Comparison of ENCODE assay signal across 11 cellular contexts in the genomic region with DNA sequence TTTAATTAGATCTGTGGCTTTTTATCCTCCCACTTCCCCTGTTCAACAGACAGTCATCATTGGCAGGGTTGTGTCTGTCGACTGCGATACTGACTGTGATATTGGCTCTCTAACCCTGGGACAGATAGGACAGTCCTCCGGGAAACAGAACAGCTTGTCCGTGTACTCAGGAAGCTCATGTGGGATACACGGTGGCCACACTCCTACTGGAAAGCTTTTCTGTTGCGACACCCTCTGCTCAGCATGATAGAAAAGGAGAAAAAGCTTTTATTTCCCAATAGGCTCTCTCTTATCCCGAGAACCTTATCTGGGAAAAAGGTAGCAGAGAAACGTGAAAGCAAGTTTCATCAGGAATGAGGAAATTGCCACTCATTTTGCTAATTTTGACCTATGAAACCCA.
DNase-seq lines count a peak whose midpoint lies in the region; ATAC-seq, FAIRE-seq and TF ChIP-seq lines count a peak whose summit lies in the region.
"Had no signal": no experiment of that assay in that cellular context is flagged by ENCODE, and none has a peak within 500 bp of the region (broad histone marks: within the 10 kb centered on the region; RNA-seq: fewer than 3 reads in every experiment).

No MANE protein-coding gene starts in this region.

- FAIRE-seq in endothelial cell of umbilical vein (lab: Jason Lieb, UNC) = peak; percentile 48
- FAIRE-seq: A204.1 had no signal

- DNase-seq in NOMO-1 treated with DMSO at 0.1 percent for 48 hours (lab: John Stamatoyannopoulos, UW; ENCODE audit: unreplicated experiment) (peak; percentile 40), NOMO-1 treated with dmso at 0.1 percent for 144 hours (lab: John Stamatoyannopoulos, UW; ENCODE audit: unreplicated experiment) (no peak), endothelial cell of umbilical vein (ENCODE audit: low read depth, low spot score) (no peak), aorta (no peak), KBM-7 (no peak), KG1 (lab: John Stamatoyannopoulos, UW) (no peak)
- DNase-seq: midbrain, T-cell had no signal

- H3K4me3 ChIP-seq in endothelial cell of umbilical vein (replicated peaks in 1 of 3; ENCODE audit: insufficient read depth in 1 of 3, low read depth in 1 of 3, low read length in 3 of 3) (peak overlapping the region in 1 of 3 experiments; percentile 40), muscle layer of duodenum (ENCODE audit: low read depth in 1 of 2, low read length in 2 of 2) (peak overlapping the region in 1 of 2 donors; percentile 36), aorta (ENCODE audit: low read length in 2 of 2) (no peak overlapping the region)

- H3K79me2 ChIP-seq in endothelial cell of umbilical vein (ENCODE audit: control insufficient read depth, insufficient read depth, low read length) = no peaks in the 10 kb centered on the region

- H3K9me3 ChIP-seq in endothelial cell of umbilical vein (replicated peaks; ENCODE audit: control insufficient read depth, insufficient read depth, low read length) = no peaks in the 10 kb centered on the region
- H3K9me3 ChIP-seq in muscle layer of duodenum (ENCODE audit: control insufficient read depth in 1 of 2, low read length in 2 of 2) = no peaks in the 10 kb centered on the region
- no peaks in the 10 kb centered on the region for H3K9me3 ChIP-seq in aorta (ENCODE audit: control insufficient read depth, low read length)

- 8 to 11% methylated on average over 8 of the region's 8 CpGs for WGBS in aorta, 2 donors

- peak overlapping the region; percentile 97 for H2AFZ ChIP-seq in endothelial cell of umbilical vein (ENCODE audit: low read depth, low read length)

- TF ChIP-seq CTCF in endothelial cell of umbilical vein (IDR thresholded peaks at IDR 0.05; ENCODE audit: extremely low read depth in 1 of 2, insufficient read depth in 1 of 2, low read depth in 1 of 2, low read length in 2 of 2) = no peak

- H3K4me1 ChIP-seq in endothelial cell of umbilical vein (ENCODE audit: control insufficient read depth, extremely low read depth, insufficient read depth, low read length) = peaks cover 22% of the 10 kb centered on the region
- peaks cover 0 to 4% of the 10 kb centered on the region in 2 donors for H3K4me1 ChIP-seq in muscle layer of duodenum (ENCODE audit: control insufficient read depth in 1 of 2, insufficient read depth in 2 of 2, low read length in 2 of 2)
- H3K4me1 ChIP-seq in aorta (ENCODE audit: control insufficient read depth in 1 of 2, insufficient read depth in 2 of 2, low read length in 2 of 2) = peaks cover 4 to 7% of the 10 kb centered on the region in 2 donors

- BruUV-seq in endothelial cell of umbilical vein (replicated peaks; lab: Mats Ljungman, UMichigan) = TSS peak; percentile 35

- H3K36me3 ChIP-seq in endothelial cell of umbilical vein (ENCODE audit: control insufficient read depth in 2 of 2, extremely low read depth in 1 of 2, insufficient read depth in 2 of 2, low read length in 2 of 2) (no peaks in the 10 kb centered on the region), muscle layer of duodenum (ENCODE audit: control insufficient read depth in 1 of 2, insufficient read depth in 2 of 2, low read length in 2 of 2) (no peaks in the 10 kb centered on the region), aorta (ENCODE audit: control insufficient read depth in 1 of 2, insufficient read depth in 2 of 2, low read length in 1 of 2) (no peaks in the 10 kb centered on the region)

- POLR2A ChIA-PET in endothelial cell of umbilical vein (lab: Charles Lee) = interaction anchor here (1.5 kb wide), 1 partner anchor 60 kb away, joined by 5 read pairs; the partner anchor contains the start of gene HSPA8

- H3K9ac ChIP-seq in endothelial cell of umbilical vein (replicated peaks; ENCODE audit: extremely low read depth, insufficient read depth, low read length) = peak overlapping the region; percentile 17

- H3K27ac ChIP-seq in endothelial cell of umbilical vein (ENCODE audit: insufficient read depth, low read depth, low read length) = peak overlapping the region; percentile 44
- H3K27ac ChIP-seq in muscle layer of duodenum (ENCODE audit: low read length) = peak overlapping the region; percentile 72
- peak overlapping the region; percentile 31 to 96 for H3K27ac ChIP-seq in aorta (ENCODE audit: low read depth in 1 of 2, low read length in 2 of 2)

- in situ Hi-C loops in KBM-7 (cut with MboI; ENCODE audit: low pct_unique_long_range_greater_than_20kb, low sequenced_read_pairs) = no loop called here

- no peaks in the 10 kb centered on the region for H4K20me1 ChIP-seq in endothelial cell of umbilical vein (replicated peaks; ENCODE audit: control insufficient read depth, extremely low read depth, insufficient read depth, low read length)

- intact Hi-C loops in endothelial cell of umbilical vein (cut with micrococcal nuclease) = no loop called here
- intact Hi-C loops in aorta (cut with DNase I) = no loop called here

- ATAC-seq in aorta (ENCODE audit: low FRiP score) (peak; percentile 80), GM21528 (IDR thresholded peaks at IDR 0.05; ENCODE audit: low FRiP score, unreplicated experiment) (no peak)
- ATAC-seq: T-cell had no signal

- dilution Hi-C loops in endothelial cell of umbilical vein (cut with MboI; ENCODE audit: extremely low pct_ligation_motif_present, low sequenced_read_pairs) = loop anchor here (25.0 kb wide), 1 partner anchor 140 kb away; no protein-coding TSS in a partner anchor

- CTCF ChIA-PET in endothelial cell of umbilical vein (lab: Charles Lee) = interaction anchor here (0.6 to 2.7 kb wide), 9 partner anchors 11 to 356 kb away, joined by 3 to 25 read pairs (median 5); no protein-coding TSS in a partner anchor

- H3K4me2 ChIP-seq in endothelial cell of umbilical vein (ENCODE audit: insufficient read depth, low read length) = peak overlapping the region; percentile 68

- H3K27me3 ChIP-seq in endothelial cell of umbilical vein (ENCODE audit: control insufficient read depth in 2 of 2, insufficient read depth in 2 of 2, low read length in 2 of 2) (no peaks in the 10 kb centered on the region), muscle layer of duodenum (ENCODE audit: low read depth, low read length) (no peaks in the 10 kb centered on the region), aorta (ENCODE audit: control insufficient read depth in 1 of 2, insufficient read depth in 2 of 2, low read length in 1 of 2) (no peaks in the 10 kb centered on the region)

- no peaks in the 10 kb centered on the region for H3K9me1 ChIP-seq in endothelial cell of umbilical vein (replicated peaks; ENCODE audit: control insufficient read depth, extremely low read depth, insufficient read depth, low read length)

- no peak for TF ChIP-seq POLR2A in endothelial cell of umbilical vein (IDR thresholded peaks at IDR 0.05; ENCODE audit: low read depth, low read length)

TF ChIP-seq in endothelial cell of umbilical vein, 7 proteins besides CTCF, POLR2A, EP300 and RAD21:
- TF ChIP-seq EZH2 (IDR thresholded peaks at IDR 0.05; ENCODE audit: borderline replicate concordance, low read depth, low read length, severe bottlenecking) (no peak), JUN (IDR thresholded peaks at IDR 0.05; ENCODE audit: borderline replicate concordance, insufficient read depth, insufficient read length, low read depth) (no peak), MYC (IDR thresholded peaks at IDR 0.05; ENCODE audit: low read depth, low read length) (no peak), FOS (IDR thresholded peaks at IDR 0.05; ENCODE audit: borderline replicate concordance, insufficient read depth, low read length) (no peak), GATA2 (IDR thresholded peaks at IDR 0.05; ENCODE audit: insufficient read depth, insufficient read length, low read depth, low read length) (no peak), POLR2AphosphoS5 (IDR thresholded peaks at IDR 0.05; ENCODE audit: insufficient read depth, low read depth, low read length) (no peak)
- TF ChIP-seq, protein P1, sequence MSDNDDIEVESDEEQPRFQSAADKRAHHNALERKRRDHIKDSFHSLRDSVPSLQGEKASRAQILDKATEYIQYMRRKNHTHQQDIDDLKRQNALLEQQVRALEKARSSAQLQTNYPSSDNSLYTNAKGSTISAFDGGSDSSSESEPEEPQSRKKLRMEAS (IDR thresholded peaks at IDR 0.05; ENCODE audit: insufficient read depth, insufficient read length) = no peak
